Comparison of ENCODE assay signal across 28 cellular contexts in the genomic region with DNA sequence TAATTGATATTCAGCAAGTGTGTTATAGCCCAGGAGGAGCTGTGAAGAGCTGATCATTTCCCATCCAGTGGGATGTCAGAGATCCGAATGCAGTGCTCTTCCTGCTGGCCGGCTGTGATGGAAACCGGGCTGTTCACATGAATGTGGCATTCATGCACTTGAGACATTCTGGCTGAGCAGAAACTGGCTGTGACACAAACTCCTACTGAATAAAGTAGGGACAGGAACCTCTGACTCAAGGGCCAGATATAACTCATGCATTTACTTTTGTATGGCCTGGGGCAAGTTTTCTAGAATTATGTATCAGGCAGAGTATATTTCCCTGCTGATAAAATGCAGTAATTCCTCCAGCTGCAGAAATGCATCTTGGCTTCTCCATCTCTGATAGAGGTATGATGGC.
"Had no signal": no experiment of that assay in that cellular context is flagged by ENCODE, and none has a peak within 500 bp of the region (broad histone marks: within the 10 kb centered on the region; RNA-seq: fewer than 3 reads in every experiment).

No MANE protein-coding gene starts in this region.

- H3K4me2 ChIP-seq: smooth muscle cell had no signal

- H3K9me3 Mint-ChIP-seq: immature natural killer cell; memory B cell; naive thymus-derived CD4-positive, alpha-beta T cell; natural killer cell treated with Interleukin-12 subunit alpha and Interleukin-12 subunit beta and Interleukin-15 and Interleukin-18, amount 100 ng/mL, for 72 hours; stimulated activated memory B cell treated with anti-CD40 and anti-IgM and Interleukin-4, amounts not matched to agents 10 μg/mL and 1 μg/mL and 100 μg/mL, for 72 hours had no signal

- H3K36me3 Mint-ChIP-seq: immature natural killer cell; memory B cell; naive thymus-derived CD4-positive, alpha-beta T cell; natural killer cell treated with Interleukin-12 subunit alpha and Interleukin-12 subunit beta and Interleukin-15 and Interleukin-18, amount 100 ng/mL, for 72 hours; stimulated activated memory B cell treated with anti-CD40 and anti-IgM and Interleukin-4, amounts not matched to agents 10 μg/mL and 1 μg/mL and 100 μg/mL, for 72 hours had no signal

- ATAC-seq: left colon; left lung; lower lobe of right lung; mucosa of descending colon; naive thymus-derived CD4-positive, alpha-beta T cell; natural killer cell treated with Interleukin-12 subunit alpha and Interleukin-12 subunit beta and Interleukin-15 and Interleukin-18, amount 100 ng/mL, for 72 hours; right lobe of liver; stimulated activated memory B cell treated with anti-CD40 and anti-IgM and Interleukin-4, amounts not matched to agents 10 μg/mL and 1 μg/mL and 100 μg/mL, for 72 hours; stimulated activated naive CD8-positive, alpha-beta T cell treated with anti-CD3 and anti-CD28 coated beads, Interleukin-15, Interleukin-2, amounts not matched to agents 100 U/mL and 50 U/mL, for 24 hours had no signal

- H3K4me3 ChIP-seq: left lung, lower lobe of right lung, mucosa of descending colon, ovary, right atrium auricular region, right lobe of liver, smooth muscle cell, stomach, testis, thyroid gland, transverse colon, upper lobe of left lung, vagina had no signal

- H3K4me1 Mint-ChIP-seq: immature natural killer cell; naive thymus-derived CD4-positive, alpha-beta T cell; stimulated activated memory B cell treated with anti-CD40 and anti-IgM and Interleukin-4, amounts not matched to agents 10 μg/mL and 1 μg/mL and 100 μg/mL, for 72 hours had no signal

- H3K27me3 Mint-ChIP-seq: natural killer cell treated with Interleukin-12 subunit alpha and Interleukin-12 subunit beta and Interleukin-15 and Interleukin-18, amount 100 ng/mL, for 72 hours; progenitor cell of endocrine pancreas; stimulated activated memory B cell treated with anti-CD40 and anti-IgM and Interleukin-4, amounts not matched to agents 10 μg/mL and 1 μg/mL and 100 μg/mL, for 72 hours had no signal

- H3K36me3 ChIP-seq: left lung, lower lobe of right lung, ovary, right atrium auricular region, right lobe of liver, stomach, thyroid gland, transverse colon, upper lobe of left lung, vagina had no signal

- H3K27ac Mint-ChIP-seq: immature natural killer cell; memory B cell; naive thymus-derived CD4-positive, alpha-beta T cell; natural killer cell treated with Interleukin-12 subunit alpha and Interleukin-12 subunit beta and Interleukin-15 and Interleukin-18, amount 100 ng/mL, for 72 hours; progenitor cell of endocrine pancreas; stimulated activated memory B cell treated with anti-CD40 and anti-IgM and Interleukin-4, amounts not matched to agents 10 μg/mL and 1 μg/mL and 100 μg/mL, for 72 hours had no signal

- H3K27ac ChIP-seq: left lung, lower lobe of right lung, ovary, right atrium auricular region, right lobe of liver, stomach, testis, thyroid gland, transverse colon, upper lobe of left lung, vagina had no signal

- H3K9me3 ChIP-seq: left lung, lower lobe of right lung, mucosa of descending colon, ovary, right atrium auricular region, right lobe of liver, stomach, testis, thyroid gland, transverse colon, upper lobe of left lung, vagina had no signal

- H3K4me1 ChIP-seq: left lung, lower lobe of right lung, right atrium auricular region, right lobe of liver, stomach, testis, thyroid gland, transverse colon, upper lobe of left lung, vagina had no signal

- H3K4me3 Mint-ChIP-seq: immature natural killer cell; memory B cell; naive thymus-derived CD4-positive, alpha-beta T cell; natural killer cell treated with Interleukin-12 subunit alpha and Interleukin-12 subunit beta and Interleukin-15 and Interleukin-18, amount 100 ng/mL, for 72 hours; stimulated activated memory B cell treated with anti-CD40 and anti-IgM and Interleukin-4, amounts not matched to agents 10 μg/mL and 1 μg/mL and 100 μg/mL, for 72 hours had no signal

- H3K27me3 ChIP-seq: left lung, ovary, right atrium auricular region, right lobe of liver, stomach, testis, thyroid gland, transverse colon, upper lobe of left lung, vagina had no signal

- DNase-seq: hippocampal formation; immature natural killer cell; kidney; left colon; left lung; lower lobe of right lung; midbrain; mucosa of descending colon; naive thymus-derived CD4-positive, alpha-beta T cell; ovary; right lobe of liver; stimulated activated CD4-positive, alpha-beta T cell treated with anti-CD3 and anti-CD28 coated beads, Interleukin-1b, Interleukin-23, amount 100 ng/mL, for 48 hours; stimulated activated CD4-positive, alpha-beta T cell treated with anti-CD3 and anti-CD28 coated beads, Interleukin-2, amount 100 ng/mL, for 48 hours; stimulated activated CD4-positive, alpha-beta T cell treated with anti-CD3 and anti-CD28 coated beads, Interleukin-4, amount 100 ng/mL, for 4 hours; stimulated activated CD8-positive, alpha-beta memory T cell treated with anti-CD3 and anti-CD28 coated beads, Interleukin-4, amount 100 ng/mL, for 48 hours; stimulated activated naive CD8-positive, alpha-beta T cell treated with anti-CD3 and anti-CD28 coated beads, Interleukin-15, Interleukin-2, amounts not matched to agents 100 U/mL and 50 U/mL, for 24 hours; stomach; testis; thyroid gland; transverse colon; upper lobe of left lung had no signal
